1 cellular context compared by ENCODE assay signal in the genomic region with DNA sequence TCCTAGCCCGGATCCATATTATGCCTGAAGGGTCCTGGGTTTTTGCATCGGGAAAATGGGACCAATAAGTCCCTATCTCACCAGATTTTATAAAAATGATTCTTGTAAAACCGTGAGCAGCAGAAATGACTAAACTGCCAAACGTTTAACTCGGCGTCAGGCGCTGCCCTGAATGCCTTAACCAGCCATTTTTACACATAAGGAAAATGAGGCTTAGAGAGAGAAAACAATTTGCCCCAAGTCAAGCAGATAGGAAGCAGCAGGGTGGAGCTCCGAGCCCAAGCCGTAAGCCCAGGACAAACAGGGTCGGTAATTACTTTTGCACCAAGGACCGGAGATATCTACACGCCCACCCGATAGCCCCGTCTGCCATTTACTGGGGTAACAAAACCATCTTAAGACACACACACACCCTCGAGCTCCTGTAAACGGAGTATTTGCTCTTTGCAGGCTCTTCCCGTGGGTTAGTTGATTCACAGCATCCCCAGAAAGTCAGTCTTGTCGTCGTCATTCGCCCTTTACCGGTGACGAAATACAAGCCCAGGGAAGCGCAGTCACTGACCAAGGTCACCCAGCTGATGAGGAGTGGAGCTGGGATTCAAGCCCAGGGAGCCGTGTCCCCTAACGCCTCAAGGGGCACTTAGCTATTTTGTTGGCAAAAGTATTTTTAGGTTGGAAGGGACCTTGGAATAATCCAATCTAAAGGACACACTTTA.
TF ChIP-seq lines count a peak whose summit lies in the region.

No MANE protein-coding gene starts in this region.

TF ChIP-seq in HepG2, 621 proteins besides CTCF, POLR2A, EP300 and RAD21 (continued from another document):
- TF ChIP-seq, protein P1, sequence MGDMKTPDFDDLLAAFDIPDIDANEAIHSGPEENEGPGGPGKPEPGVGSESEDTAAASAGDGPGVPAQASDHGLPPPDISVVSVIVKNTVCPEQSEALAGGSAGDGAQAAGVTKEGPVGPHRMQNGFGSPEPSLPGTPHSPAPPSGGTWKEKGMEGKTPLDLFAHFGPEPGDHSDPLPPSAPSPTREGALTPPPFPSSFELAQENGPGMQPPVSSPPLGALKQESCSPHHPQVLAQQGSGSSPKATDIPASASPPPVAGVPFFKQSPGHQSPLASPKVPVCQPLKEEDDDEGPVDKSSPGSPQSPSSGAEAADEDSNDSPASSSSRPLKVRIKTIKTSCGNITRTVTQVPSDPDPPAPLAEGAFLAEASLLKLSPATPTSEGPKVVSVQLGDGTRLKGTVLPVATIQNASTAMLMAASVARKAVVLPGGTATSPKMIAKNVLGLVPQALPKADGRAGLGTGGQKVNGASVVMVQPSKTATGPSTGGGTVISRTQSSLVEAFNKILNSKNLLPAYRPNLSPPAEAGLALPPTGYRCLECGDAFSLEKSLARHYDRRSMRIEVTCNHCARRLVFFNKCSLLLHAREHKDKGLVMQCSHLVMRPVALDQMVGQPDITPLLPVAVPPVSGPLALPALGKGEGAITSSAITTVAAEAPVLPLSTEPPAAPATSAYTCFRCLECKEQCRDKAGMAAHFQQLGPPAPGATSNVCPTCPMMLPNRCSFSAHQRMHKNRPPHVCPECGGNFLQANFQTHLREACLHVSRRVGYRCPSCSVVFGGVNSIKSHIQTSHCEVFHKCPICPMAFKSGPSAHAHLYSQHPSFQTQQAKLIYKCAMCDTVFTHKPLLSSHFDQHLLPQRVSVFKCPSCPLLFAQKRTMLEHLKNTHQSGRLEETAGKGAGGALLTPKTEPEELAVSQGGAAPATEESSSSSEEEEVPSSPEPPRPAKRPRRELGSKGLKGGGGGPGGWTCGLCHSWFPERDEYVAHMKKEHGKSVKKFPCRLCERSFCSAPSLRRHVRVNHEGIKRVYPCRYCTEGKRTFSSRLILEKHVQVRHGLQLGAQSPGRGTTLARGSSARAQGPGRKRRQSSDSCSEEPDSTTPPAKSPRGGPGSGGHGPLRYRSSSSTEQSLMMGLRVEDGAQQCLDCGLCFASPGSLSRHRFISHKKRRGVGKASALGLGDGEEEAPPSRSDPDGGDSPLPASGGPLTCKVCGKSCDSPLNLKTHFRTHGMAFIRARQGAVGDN (CRISPR knock-in tag; IDR thresholded peaks at IDR 0.05), result no peak
- no peak for TF ChIP-seq GABPA (IDR thresholded peaks at IDR 0.05; ENCODE audit: low read depth, low read length)
- no peak for TF ChIP-seq GABPA (CRISPR knock-in tag; IDR thresholded peaks at IDR 0.05; ENCODE audit: low read depth)
- TF ChIP-seq ZSCAN29 (CRISPR knock-in tag; conservative IDR thresholded peaks at IDR 0.05), result 0 out of 2 replicates have a peak, but pooled peaks have one; percentile 38
- TF ChIP-seq, protein P2, sequence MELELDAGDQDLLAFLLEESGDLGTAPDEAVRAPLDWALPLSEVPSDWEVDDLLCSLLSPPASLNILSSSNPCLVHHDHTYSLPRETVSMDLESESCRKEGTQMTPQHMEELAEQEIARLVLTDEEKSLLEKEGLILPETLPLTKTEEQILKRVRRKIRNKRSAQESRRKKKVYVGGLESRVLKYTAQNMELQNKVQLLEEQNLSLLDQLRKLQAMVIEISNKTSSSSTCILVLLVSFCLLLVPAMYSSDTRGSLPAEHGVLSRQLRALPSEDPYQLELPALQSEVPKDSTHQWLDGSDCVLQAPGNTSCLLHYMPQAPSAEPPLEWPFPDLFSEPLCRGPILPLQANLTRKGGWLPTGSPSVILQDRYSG (CRISPR knock-in tag; IDR thresholded peaks at IDR 0.05), result no peak
- TF ChIP-seq, protein P3, sequence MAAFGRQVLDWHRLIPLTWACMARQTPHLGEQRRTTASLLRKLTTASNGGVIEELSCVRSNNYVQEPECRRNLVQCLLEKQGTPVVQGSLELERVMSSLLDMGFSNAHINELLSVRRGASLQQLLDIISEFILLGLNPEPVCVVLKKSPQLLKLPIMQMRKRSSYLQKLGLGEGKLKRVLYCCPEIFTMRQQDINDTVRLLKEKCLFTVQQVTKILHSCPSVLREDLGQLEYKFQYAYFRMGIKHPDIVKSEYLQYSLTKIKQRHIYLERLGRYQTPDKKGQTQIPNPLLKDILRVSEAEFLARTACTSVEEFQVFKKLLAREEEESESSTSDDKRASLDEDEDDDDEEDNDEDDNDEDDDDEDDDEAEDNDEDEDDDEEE (CRISPR knock-in tag; IDR thresholded peaks at IDR 0.05), result 0 out of 2 replicates have a peak, but pooled peaks have one; percentile 63
- TF ChIP-seq ZBTB38 (CRISPR knock-in tag; IDR thresholded peaks at IDR 0.05), result no peak
